In the genomic region with DNA sequence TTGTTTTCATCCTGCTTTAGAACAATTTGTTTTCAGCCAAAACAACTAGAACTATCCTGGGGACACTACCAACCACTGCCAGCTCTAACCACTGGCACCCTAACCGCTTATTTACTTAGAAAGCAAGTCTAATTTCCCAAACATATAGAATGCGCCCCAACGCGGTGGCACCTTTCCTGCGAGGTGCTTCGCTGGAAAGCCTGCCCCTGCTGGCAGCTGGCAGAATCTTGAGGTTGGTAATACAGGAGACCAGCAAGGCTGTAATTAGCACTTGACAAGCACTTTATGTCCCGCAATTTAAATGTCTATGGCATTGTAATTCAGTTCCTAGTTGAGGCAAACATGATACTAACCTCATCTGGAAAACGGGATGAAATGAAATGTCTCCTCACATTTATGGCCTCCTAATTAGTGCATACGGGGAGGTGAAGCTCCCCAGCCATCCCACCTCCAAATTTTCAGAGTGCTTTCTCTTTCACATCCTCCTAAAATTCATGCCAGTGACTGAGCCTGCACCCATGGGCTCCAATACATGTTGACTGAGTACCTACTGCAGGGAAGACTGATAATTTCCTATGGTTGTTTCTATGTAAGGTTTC, we compare ENCODE assay signal across 1 cellular context.
TF ChIP-seq lines count a peak whose summit lies in the region.

No MANE protein-coding gene starts in this region.

TF ChIP-seq in HepG2, 621 proteins besides CTCF, POLR2A, EP300 and RAD21 (continued from another document):
- TF ChIP-seq, protein P1, sequence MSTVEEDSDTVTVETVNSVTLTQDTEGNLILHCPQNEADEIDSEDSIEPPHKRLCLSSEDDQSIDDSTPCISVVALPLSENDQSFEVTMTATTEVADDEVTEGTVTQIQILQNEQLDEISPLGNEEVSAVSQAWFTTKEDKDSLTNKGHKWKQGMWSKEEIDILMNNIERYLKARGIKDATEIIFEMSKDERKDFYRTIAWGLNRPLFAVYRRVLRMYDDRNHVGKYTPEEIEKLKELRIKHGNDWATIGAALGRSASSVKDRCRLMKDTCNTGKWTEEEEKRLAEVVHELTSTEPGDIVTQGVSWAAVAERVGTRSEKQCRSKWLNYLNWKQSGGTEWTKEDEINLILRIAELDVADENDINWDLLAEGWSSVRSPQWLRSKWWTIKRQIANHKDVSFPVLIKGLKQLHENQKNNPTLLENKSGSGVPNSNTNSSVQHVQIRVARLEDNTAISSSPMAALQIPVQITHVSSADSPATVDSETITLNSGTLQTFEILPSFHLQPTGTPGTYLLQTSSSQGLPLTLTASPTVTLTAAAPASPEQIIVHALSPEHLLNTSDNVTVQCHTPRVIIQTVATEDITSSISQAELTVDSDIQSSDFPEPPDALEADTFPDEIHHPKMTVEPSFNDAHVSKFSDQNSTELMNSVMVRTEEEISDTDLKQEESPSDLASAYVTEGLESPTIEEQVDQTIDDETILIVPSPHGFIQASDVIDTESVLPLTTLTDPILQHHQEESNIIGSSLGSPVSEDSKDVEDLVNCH (CRISPR knock-in tag; IDR thresholded peaks at IDR 0.05): no peak
